28 cellular contexts compared by ENCODE assay signal in genomic region chr5:93145767-93146166, GRCh38.
DNase-seq lines count a peak whose midpoint lies in the region; ATAC-seq and TF ChIP-seq lines count a peak whose summit lies in the region.
"Had no signal": no experiment of that assay in that cellular context is flagged by ENCODE, and none has a peak within 500 bp of the region (broad histone marks: within the 10 kb centered on the region; RNA-seq: fewer than 3 reads in every experiment).

No MANE protein-coding gene starts in this region.

- H3K27ac Mint-ChIP-seq in osteocyte (ENCODE audit: unreplicated experiment), result peak overlapping the region; percentile 56
- H3K27ac Mint-ChIP-seq: activated CD4-positive, alpha-beta T cell treated with anti-CD3 and anti-CD28 coated beads, Interleukin-2, amount 10 ng/mL, durations not matched to agents 24 days and 14 days; activated naive CD8-positive, alpha-beta T cell; immature natural killer cell; nephron progenitor cell had no signal

- peaks cover 26% of the 10 kb centered on the region for H3K4me1 Mint-ChIP-seq in osteocyte (ENCODE audit: unreplicated experiment)
- H3K4me1 Mint-ChIP-seq: activated CD4-positive, alpha-beta T cell treated with anti-CD3 and anti-CD28 coated beads, Interleukin-2, amount 10 ng/mL, durations not matched to agents 24 days and 14 days; immature natural killer cell; nephron progenitor cell had no signal

- H3K27me3 Mint-ChIP-seq in osteocyte (ENCODE audit: unreplicated experiment), result no peaks in the 10 kb centered on the region
- H3K27me3 Mint-ChIP-seq: activated CD4-positive, alpha-beta T cell treated with anti-CD3 and anti-CD28 coated beads, Interleukin-2, amount 10 ng/mL, durations not matched to agents 24 days and 14 days; activated naive CD8-positive, alpha-beta T cell had no signal

- no peak overlapping the region for H3K4me3 Mint-ChIP-seq in osteocyte (ENCODE audit: unreplicated experiment)
- H3K4me3 Mint-ChIP-seq: activated CD4-positive, alpha-beta T cell treated with anti-CD3 and anti-CD28 coated beads, Interleukin-2, amount 10 ng/mL, durations not matched to agents 24 days and 14 days; activated naive CD8-positive, alpha-beta T cell; immature natural killer cell; nephron progenitor cell had no signal

- intact Hi-C loops in Right ventricle myocardium superior (cut with DNase I), result no loop called here

- no peak overlapping the region for H3K4me3 ChIP-seq in fibroblast of mammary gland (ENCODE audit: control insufficient read depth, low read depth, low read length)
- H3K4me3 ChIP-seq: BLaER1, gastroesophageal sphincter, HAP-1, ovary, SJCRH30 had no signal

- peaks cover 6% of the 10 kb centered on the region for H3K9me3 Mint-ChIP-seq in osteocyte (ENCODE audit: unreplicated experiment)
- H3K9me3 Mint-ChIP-seq: activated CD4-positive, alpha-beta T cell treated with anti-CD3 and anti-CD28 coated beads, Interleukin-2, amount 10 ng/mL, durations not matched to agents 24 days and 14 days had no signal

- peak; percentile 7 for DNase-seq in Daoy (ENCODE audit: low read depth)
- peak; percentile 12 for DNase-seq in RPMI7951 (ENCODE audit: low read depth)
- DNase-seq in fibroblast of mammary gland (ENCODE audit: low read depth), result peak; percentile 68
- DNase-seq in osteocyte (ENCODE audit: extremely low spot score, unreplicated experiment), result no peak
- no peak for DNase-seq in Right ventricle myocardium superior
- DNase-seq in GM10266 (ENCODE audit: extremely low spot score), result no peak
- no peak for DNase-seq in activated T-cell treated with anti-CD3 and anti-CD28 coated beads, Interleukin-2, amount 50 U/mL, for 48 hours
- DNase-seq: activated CD4-positive, alpha-beta T cell treated with anti-CD3 and anti-CD28 coated beads, Interleukin-2, amount 10 ng/mL, durations not matched to agents 24 days and 14 days; activated effector memory CD4-positive, alpha-beta T cell treated with Interleukin-2 at 50 U/mL for 16 hours; central memory CD4-positive, alpha-beta T cell; DMS 273 treated with DMSO at 0.1 percent for 48 hours; immature natural killer cell; left colon; mammary epithelial cell; NCI-H146; NCI-H345; NCI-H69; nephron progenitor cell; ovary; SJCRH30; small intestine; stimulated activated naive CD4-positive, alpha-beta T cell treated with Interleukin-2 at 50 U/mL for 16 hours; T1000; WERI-Rb-1 had no signal

- TF ChIP-seq CTCF in fibroblast of mammary gland (conservative IDR thresholded peaks at IDR 0.05; ENCODE audit: control insufficient read depth, insufficient read depth, low read depth, low read length), result no peak
- TF ChIP-seq CTCF in osteocyte (IDR thresholded peaks at IDR 0.05), result no peak
- TF ChIP-seq CTCF in GM10266 (IDR thresholded peaks at IDR 0.05; ENCODE audit: control insufficient read depth, insufficient read depth, low read depth, missing control alignments), result no peak

- no peak for ATAC-seq in Right ventricle myocardium superior (ENCODE audit: poor library complexity)
- ATAC-seq: gastroesophageal sphincter, left colon had no signal

- no peaks in the 10 kb centered on the region for H3K36me3 Mint-ChIP-seq in osteocyte (ENCODE audit: unreplicated experiment)
- H3K36me3 Mint-ChIP-seq: activated naive CD8-positive, alpha-beta T cell had no signal

Comparison
In these comparisons a context has a peak if more than half of its experiments do, and no peak if none do; other contexts are left out.
1. DNase-seq: peak in Daoy (single experiment), RPMI7951 (single experiment) and fibroblast of mammary gland (single experiment); none in osteocyte (single experiment), Right ventricle myocardium superior (single experiment), GM10266 (single experiment) and activated T-cell treated with anti-CD3 and anti-CD28 coated beads, Interleukin-2, amount 50 U/mL, for 48 hours (0 of 2).